26 cellular contexts compared by ENCODE assay signal in genomic region chr4:155582031-155582430, GRCh38.
"Had no signal": no experiment of that assay in that cellular context is flagged by ENCODE, and none has a peak within 500 bp of the region (broad histone marks: within the 10 kb centered on the region; RNA-seq: fewer than 3 reads in every experiment).

No MANE protein-coding gene starts in this region.

- ATAC-seq: activated CD4-positive, alpha-beta T cell treated with anti-CD3 and anti-CD28 coated beads for 36 hours; activated CD4-positive, CD25-positive, alpha-beta regulatory T cell treated with anti-CD3 and anti-CD28 coated beads, Interleukin-2, amount 50 U/mL, for 24 hours; activated CD8-positive, alpha-beta T cell treated with anti-CD3 and anti-CD28 coated beads, Interleukin-2, amount 10 ng/mL, durations not matched to agents 7 days and 5 days; K562; Panc1 had no signal

- FAIRE-seq: astrocyte, bronchial epithelial cell, K562 had no signal

- H3K36me3 ChIP-seq: SJCRH30 had no signal

- DNase-seq: activated CD4-positive, alpha-beta T cell treated with anti-CD3 and anti-CD28 coated beads for 36 hours; activated CD4-positive, alpha-beta T cell treated with anti-CD3 and anti-CD28 coated beads, Interleukin-2, amount 10 ng/mL, durations not matched to agents 7 days and 5 days; activated CD4-positive, alpha-beta T cell treated with anti-CD3 and anti-CD28 coated beads, Interleukin-2, amount 50 U/mL, for 48 hours; activated CD8-positive, alpha-beta T cell treated with anti-CD3 and anti-CD28 coated beads, Interleukin-2, amount 10 ng/mL, durations not matched to agents 7 days and 5 days; activated gamma-delta T cell; activated naive CD4-positive, alpha-beta T cell treated with Interleukin-2 at 50 U/mL for 16 hours; activated naive CD8-positive, alpha-beta T cell treated with anti-CD3 and anti-CD28 coated beads, Interleukin-2, amount 10 ng/mL, durations not matched to agents 7 days and 5 days; activated T-cell treated with anti-CD3 and anti-CD28 coated beads, Interleukin-2, amount 50 U/mL, for 24 hours; caudate nucleus; cerebellar nuclear complex; NCI-H1048; NCI-H1436 treated with DMSO at 0.1 percent for 48 hours; NCI-H187; NCI-H2029 treated with DMSO at 0.1 percent for 48 hours; NCI-H2107; NCI-H226; NCI-H524 treated with DMSO at 0.1 percent for 48 hours; SHP77; SJCRH30; T1000 had no signal

- H3K27me3 ChIP-seq: SJCRH30 had no signal

- H3K4me3 ChIP-seq: K562, SJCRH30, SK-N-MC had no signal

- H3K27ac ChIP-seq: SJCRH30, SK-N-MC had no signal

- H3K9me3 ChIP-seq: SJCRH30 had no signal
